In genomic region chr18:24500766-24501165, GRCh38 we compare ENCODE assay signal across 1 cellular context.
TF ChIP-seq lines count a peak whose summit lies in the region.

No MANE protein-coding gene starts in this region.

TF ChIP-seq in GM12878, 131 proteins besides CTCF, POLR2A, EP300 and RAD21 (continued from another document):
- TF ChIP-seq IRF4 (IDR thresholded peaks at IDR 0.05; ENCODE audit: low read depth, low read length) (no peak), ETV6 (conservative IDR thresholded peaks at IDR 0.05 in 1 of 2, IDR thresholded peaks at IDR 0.05 in 1 of 2; ENCODE audit: borderline replicate concordance in 1 of 2, low read depth in 1 of 2) (no peak)
